Comparison of ENCODE assay signal across 2 cellular contexts in genomic region chr20:58740356-58741308, GRCh38.
TF ChIP-seq lines count a peak whose summit lies in the region.

No MANE protein-coding gene starts in this region.

TF ChIP-seq in HEK293, 187 proteins besides CTCF, POLR2A, EP300 and RAD21 (continued from another document):
- TF ChIP-seq ZNF214 (tag by site-specific recombination; IDR thresholded peaks at IDR 0.05; ENCODE audit: borderline replicate concordance) (no peak), ZNF416 (tag by site-specific recombination; IDR thresholded peaks at IDR 0.05) (no peak)

TF ChIP-seq in H1, 55 proteins besides CTCF, POLR2A, EP300 and RAD21 (continued from another document):
- no peak for TF ChIP-seq FOSL1 (IDR thresholded peaks at IDR 0.05; ENCODE audit: insufficient read depth, low read depth, low read length)
- no peak for TF ChIP-seq GTF2F1 (IDR thresholded peaks at IDR 0.05; ENCODE audit: borderline replicate concordance, low read depth, low read length)
- no peak for TF ChIP-seq RFX5 (IDR thresholded peaks at IDR 0.05; ENCODE audit: borderline replicate concordance, low read depth, low read length)
- no peak for TF ChIP-seq CHD7 (IDR thresholded peaks at IDR 0.05; ENCODE audit: insufficient replicate concordance, low read length)
- no peak for TF ChIP-seq SIX5 (IDR thresholded peaks at IDR 0.05; ENCODE audit: low read depth, low read length)
